24 cellular contexts compared by ENCODE assay signal in genomic region chr3:69016901-69017300, GRCh38. TPM values are rescaled to one million over a fixed set of nuclear protein-coding genes. Genes with fewer than 3 reads are reported as not detected.
DNase-seq lines count a peak whose midpoint lies in the region; ATAC-seq and TF ChIP-seq lines count a peak whose summit lies in the region.
"Had no signal": no experiment of that assay in that cellular context is flagged by ENCODE, and none has a peak within 500 bp of the region (broad histone marks: within the 10 kb centered on the region; RNA-seq: fewer than 3 reads in every experiment).

No MANE protein-coding gene starts in this region.

- no peaks in the 10 kb centered on the region; the same call in 1 of the 2 replicates for H3K9me3 Mint-ChIP-seq in WTC11
- no peaks in the 10 kb centered on the region for H3K9me3 Mint-ChIP-seq in type B pancreatic cell
- H3K9me3 Mint-ChIP-seq: HFFc6 had no signal

- H3K4me3 Mint-ChIP-seq in WTC11 (no peak overlapping the region), type B pancreatic cell (no peak overlapping the region)
- H3K4me3 Mint-ChIP-seq: CD4-positive, alpha-beta memory T cell; HFFc6 had no signal

- POLR2A ChIA-PET in WTC11 (lab: Charles Lee), result no interaction called here

- DNase-seq in Caki2 (ENCODE audit: low read depth) (peak; percentile 48), WTC11 (ENCODE audit: low spot score) (no peak), kidney glomerular epithelial cell (lab: John Stamatoyannopoulos, UW) (peak; percentile 27), renal cortical epithelial cell (ENCODE audit: low read depth) (peak; percentile 23), type B pancreatic cell (ENCODE audit: extremely low spot score, unreplicated experiment) (no peak)
- DNase-seq: AML-193; CD4-positive, alpha-beta memory T cell; COR-L47; GOT3; HFFc6; IMR-90; NCI-H1092; NCI-H1436; NCI-H187 treated with DMSO at 0.1 percent for 48 hours; NCI-H2171 treated with DMSO at 0.1 percent for 48 hours; NCI-H345; NCI-H510A treated with DMSO at 0.1 percent for 48 hours; NCI-H748 treated with DMSO at 0.1 percent for 48 hours; NK-92 treated with Interleukin-12 subunit alpha and Interleukin-12 subunit beta, amount 100 ng/mL, for 24 hours; PC-9; Right ventricle myocardium superior; RPMI8226 had no signal

- peak overlapping the region; percentile 10; the same call in 1 of the 2 replicates for H3K27ac Mint-ChIP-seq in WTC11
- H3K27ac Mint-ChIP-seq in type B pancreatic cell, result no peak overlapping the region
- H3K27ac Mint-ChIP-seq: CD4-positive, alpha-beta memory T cell; HFFc6 had no signal

- H3K36me3 Mint-ChIP-seq in WTC11 (peaks cover 7% of the 10 kb centered on the region), type B pancreatic cell (peaks cover 5% of the 10 kb centered on the region)

- TF ChIP-seq CTCF in WTC11 (IDR thresholded peaks at IDR 0.05) (no peak), type B pancreatic cell (conservative IDR thresholded peaks at IDR 0.05) (no peak)

- H3K27me3 Mint-ChIP-seq in WTC11 (ENCODE audit: low read depth), result peaks cover 3% of the 10 kb centered on the region; the same call in 1 of the 2 replicates
- H3K27me3 Mint-ChIP-seq in type B pancreatic cell, result peaks cover 7% of the 10 kb centered on the region
- H3K27me3 Mint-ChIP-seq: CD4-positive, alpha-beta memory T cell had no signal

- ATAC-seq in WTC11, result no peak
- no peak for ATAC-seq in GM21529 (IDR thresholded peaks at IDR 0.05; ENCODE audit: unreplicated experiment)
- ATAC-seq in SK-N-SH treated with all-trans-retinoic acid at 6 μM for 48 hours, result no peak

- H3K4me1 Mint-ChIP-seq in WTC11 (peaks cover 37% of the 10 kb centered on the region), type B pancreatic cell (ENCODE audit: unreplicated experiment) (peaks cover 15% of the 10 kb centered on the region)

- in situ Hi-C loops in Caki2 (cut with HindIII; ENCODE audit: low pct_unique_long_range_greater_than_20kb, low sequenced_read_pairs), result no loop called here

- CTCF ChIA-PET in WTC11 (lab: Charles Lee), result no interaction called here

TF ChIP-seq in WTC11, 78 proteins besides CTCF, POLR2A, EP300 and RAD21 (continues in another document):
- no peak for TF ChIP-seq ZNF423 (CRISPR knock-in tag; IDR thresholded peaks at IDR 0.05)
- no peak for TF ChIP-seq ZNF317 (CRISPR knock-in tag; IDR thresholded peaks at IDR 0.05; ENCODE audit: borderline replicate concordance, low read depth)
- no peak for TF ChIP-seq ZNF263 (CRISPR knock-in tag; IDR thresholded peaks at IDR 0.05; ENCODE audit: low read depth)
- TF ChIP-seq SMAD4 (CRISPR knock-in tag; IDR thresholded peaks at IDR 0.05), result no peak
- TF ChIP-seq, protein P1, sequence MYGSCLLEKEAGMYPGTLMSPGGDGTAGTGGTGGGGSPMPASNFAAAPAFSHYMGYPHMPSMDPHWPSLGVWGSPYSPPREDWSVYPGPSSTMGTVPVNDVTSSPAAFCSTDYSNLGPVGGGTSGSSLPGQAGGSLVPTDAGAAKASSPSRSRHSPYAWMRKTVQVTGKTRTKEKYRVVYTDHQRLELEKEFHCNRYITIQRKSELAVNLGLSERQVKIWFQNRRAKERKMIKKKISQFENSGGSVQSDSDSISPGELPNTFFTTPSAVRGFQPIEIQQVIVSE (CRISPR knock-in tag; IDR thresholded peaks at IDR 0.05; ENCODE audit: borderline replicate concordance), result no peak
- TF ChIP-seq, protein P2, sequence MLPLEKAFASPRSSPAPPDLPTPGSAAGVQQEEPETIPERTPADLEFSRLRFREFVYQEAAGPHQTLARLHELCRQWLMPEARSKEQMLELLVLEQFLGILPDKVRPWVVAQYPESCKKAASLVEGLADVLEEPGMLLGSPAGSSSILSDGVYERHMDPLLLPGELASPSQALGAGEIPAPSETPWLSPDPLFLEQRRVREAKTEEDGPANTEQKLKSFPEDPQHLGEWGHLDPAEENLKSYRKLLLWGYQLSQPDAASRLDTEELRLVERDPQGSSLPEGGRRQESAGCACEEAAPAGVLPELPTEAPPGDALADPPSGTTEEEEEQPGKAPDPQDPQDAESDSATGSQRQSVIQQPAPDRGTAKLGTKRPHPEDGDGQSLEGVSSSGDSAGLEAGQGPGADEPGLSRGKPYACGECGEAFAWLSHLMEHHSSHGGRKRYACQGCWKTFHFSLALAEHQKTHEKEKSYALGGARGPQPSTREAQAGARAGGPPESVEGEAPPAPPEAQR (CRISPR knock-in tag; IDR thresholded peaks at IDR 0.05), result no peak
- no peak for TF ChIP-seq EMX1 (CRISPR knock-in tag; IDR thresholded peaks at IDR 0.05)
- TF ChIP-seq, protein P3, sequence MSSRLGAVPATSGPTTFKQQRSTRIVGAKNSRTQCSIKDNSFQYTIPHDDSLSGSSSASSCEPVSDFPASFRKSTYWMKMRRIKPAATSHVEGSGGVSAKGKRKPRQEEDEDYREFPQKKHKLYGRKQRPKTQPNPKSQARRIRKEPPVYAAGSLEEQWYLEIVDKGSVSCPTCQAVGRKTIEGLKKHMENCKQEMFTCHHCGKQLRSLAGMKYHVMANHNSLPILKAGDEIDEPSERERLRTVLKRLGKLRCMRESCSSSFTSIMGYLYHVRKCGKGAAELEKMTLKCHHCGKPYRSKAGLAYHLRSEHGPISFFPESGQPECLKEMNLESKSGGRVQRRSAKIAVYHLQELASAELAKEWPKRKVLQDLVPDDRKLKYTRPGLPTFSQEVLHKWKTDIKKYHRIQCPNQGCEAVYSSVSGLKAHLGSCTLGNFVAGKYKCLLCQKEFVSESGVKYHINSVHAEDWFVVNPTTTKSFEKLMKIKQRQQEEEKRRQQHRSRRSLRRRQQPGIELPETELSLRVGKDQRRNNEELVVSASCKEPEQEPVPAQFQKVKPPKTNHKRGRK (CRISPR knock-in tag; IDR thresholded peaks at IDR 0.05; ENCODE audit: borderline replicate concordance), result no peak

TF ChIP-seq in SK-N-SH treated with all-trans-retinoic acid at 6 μM for 48 hours, 23 proteins besides CTCF, POLR2A, EP300 and RAD21 (continues in another document):
- TF ChIP-seq ESRRG (CRISPR knock-in tag; IDR thresholded peaks at IDR 0.05) (no peak), GLIS3 (CRISPR knock-in tag; IDR thresholded peaks at IDR 0.05) (no peak), ISL1 (CRISPR knock-in tag; IDR thresholded peaks at IDR 0.05) (no peak), CSDC2 (CRISPR knock-in tag; IDR thresholded peaks at IDR 0.05) (no peak), ZNF70 (CRISPR knock-in tag; IDR thresholded peaks at IDR 0.05) (no peak), OSR1 (CRISPR knock-in tag; IDR thresholded peaks at IDR 0.05) (no peak), TSHZ2 (CRISPR knock-in tag; IDR thresholded peaks at IDR 0.05) (no peak), ZFP3 (CRISPR knock-in tag; IDR thresholded peaks at IDR 0.05) (no peak), ZNF565 (CRISPR knock-in tag; conservative IDR thresholded peaks at IDR 0.05; ENCODE audit: low read depth) (no peak), ZNF8 (CRISPR knock-in tag; IDR thresholded peaks at IDR 0.05) (no peak), RARB (CRISPR knock-in tag; IDR thresholded peaks at IDR 0.05) (no peak)
- TF ChIP-seq, protein P4, sequence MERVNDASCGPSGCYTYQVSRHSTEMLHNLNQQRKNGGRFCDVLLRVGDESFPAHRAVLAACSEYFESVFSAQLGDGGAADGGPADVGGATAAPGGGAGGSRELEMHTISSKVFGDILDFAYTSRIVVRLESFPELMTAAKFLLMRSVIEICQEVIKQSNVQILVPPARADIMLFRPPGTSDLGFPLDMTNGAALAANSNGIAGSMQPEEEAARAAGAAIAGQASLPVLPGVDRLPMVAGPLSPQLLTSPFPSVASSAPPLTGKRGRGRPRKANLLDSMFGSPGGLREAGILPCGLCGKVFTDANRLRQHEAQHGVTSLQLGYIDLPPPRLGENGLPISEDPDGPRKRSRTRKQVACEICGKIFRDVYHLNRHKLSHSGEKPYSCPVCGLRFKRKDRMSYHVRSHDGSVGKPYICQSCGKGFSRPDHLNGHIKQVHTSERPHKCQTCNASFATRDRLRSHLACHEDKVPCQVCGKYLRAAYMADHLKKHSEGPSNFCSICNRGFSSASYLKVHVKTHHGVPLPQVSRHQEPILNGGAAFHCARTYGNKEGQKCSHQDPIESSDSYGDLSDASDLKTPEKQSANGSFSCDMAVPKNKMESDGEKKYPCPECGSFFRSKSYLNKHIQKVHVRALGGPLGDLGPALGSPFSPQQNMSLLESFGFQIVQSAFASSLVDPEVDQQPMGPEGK (CRISPR knock-in tag; IDR thresholded peaks at IDR 0.05; ENCODE audit: borderline replicate concordance), result no peak

RNA-seq across cellular contexts. Expression of gene EOGT, which starts 3.4 kb away (rescaled TPM):
- total RNA-seq in Caki2 (2014; rRNA removed; shearing (Covaris generic); ENCODE audit: low replicate concordance), result 8.5 and 15.0 TPM in 2 replicates
- total RNA-seq in WTC11 (2021) (26.2 to 32.9 TPM (median 27.7 TPM) in 3 replicates), renal cortical epithelial cell (23.2 and 52.1 TPM in 2 replicates), type B pancreatic cell (ENCODE audit: low replicate concordance) (4.5 and 8.4 TPM in 2 replicates)

RNA-seq across cellular contexts. Expression of gene TMF1, which starts 35.2 kb away (rescaled TPM):
- total RNA-seq in Caki2 (2014; rRNA removed; shearing (Covaris generic); ENCODE audit: low replicate concordance), result 1.6 and 5.7 TPM in 2 replicates
- total RNA-seq in WTC11 (2021) (18.8 to 23.9 TPM (median 20.6 TPM) in 3 replicates), renal cortical epithelial cell (23.8 and 55.6 TPM in 2 replicates), type B pancreatic cell (ENCODE audit: low replicate concordance) (34.6 and 47.6 TPM in 2 replicates)

Comparison
In these comparisons a context has a peak if more than half of its experiments do, and no peak if none do; other contexts are left out.
1. DNase-seq: peak in Caki2 (single experiment), kidney glomerular epithelial cell (single experiment) and renal cortical epithelial cell (single experiment); none in WTC11 (single experiment) and type B pancreatic cell (single experiment).